In genomic region chr14:26410189-26410685, GRCh38 we compare ENCODE assay signal across 24 cellular contexts.
"Had no signal": no experiment of that assay in that cellular context is flagged by ENCODE, and none has a peak within 500 bp of the region (broad histone marks: within the 10 kb centered on the region; RNA-seq: fewer than 3 reads in every experiment).

No MANE protein-coding gene starts in this region.

- H3K9me2 ChIP-seq: SK-N-SH had no signal

- H3K9ac ChIP-seq: SK-N-SH had no signal

- H3K27ac ChIP-seq: RWPE1 had no signal

- H3K9me3 ChIP-seq: MG63, SK-N-SH had no signal

- H3K4me3 ChIP-seq: MG63 had no signal

- H3K4me2 ChIP-seq: SK-N-SH had no signal

- H3K27me3 ChIP-seq: MG63 had no signal

- DNase-seq: IMR-90, Karpas-422, KG1, MG63, NCI-H1092, NCI-H1105 treated with DMSO at 0.1 percent for 48 hours, NCI-H1417 treated with DMSO at 0.1 percent for 48 hours, NCI-H146, NCI-H1694 treated with DMSO at 0.1 percent for 48 hours, NCI-H1930, NCI-H2081, NCI-H2107, NCI-H2227 treated with DMSO at 0.1 percent for 48 hours, NCI-H446, NCI-H510A, NCI-H524 treated with DMSO at 0.1 percent for 48 hours, NCI-H69, NCI-H774, SHP77, SK-N-SH, SW 1271 had no signal

- ATAC-seq: HepG2, Panc1 had no signal

- H3K36me3 ChIP-seq: MG63 had no signal
